ENCODE assay signal across 15 cellular contexts in genomic region chr17:45096926-45097325, GRCh38. TPM values are rescaled to one million over a fixed set of nuclear protein-coding genes. Genes with fewer than 3 reads are reported as not detected.
DNase-seq lines count a peak whose midpoint lies in the region; ATAC-seq and TF ChIP-seq lines count a peak whose summit lies in the region.
"Had no signal": no experiment of that assay in that cellular context is flagged by ENCODE, and none has a peak within 500 bp of the region (broad histone marks: within the 10 kb centered on the region; RNA-seq: fewer than 3 reads in every experiment).

No MANE protein-coding gene starts in this region.

- peaks cover 55% of the 10 kb centered on the region for H3K36me3 Mint-ChIP-seq in activated naive CD8-positive, alpha-beta T cell treated with anti-CD3 and anti-CD28 coated beads, Interleukin-2, amount 50 U/mL, for 24 hours (ENCODE audit: low read depth)

- H3K4me1 ChIP-seq in right cardiac atrium (ENCODE audit: control insufficient read depth, insufficient read depth, low read length) (peaks cover 7% of the 10 kb centered on the region), esophagus muscularis mucosa (peaks cover 44 to 75% (median 69%) of the 10 kb centered on the region in 4 donors), gastrocnemius medialis (peaks cover 42 to 60% of the 10 kb centered on the region in 2 donors)

- DNase-seq in right cardiac atrium = peak in 2 of 3 donors; percentile 29 to 33
- no peak for DNase-seq in Right ventricle myocardium superior
- DNase-seq in esophagus muscularis mucosa (ENCODE audit: extremely low spot score) = no peak
- no peak for DNase-seq in gastrocnemius medialis
- no peak for DNase-seq in mesenteric fat pad (ENCODE audit: low spot score)
- DNase-seq in dedifferentiated amniotic fluid mesenchymal stem cell (ENCODE audit: extremely low spot score) = no peak
- DNase-seq in activated naive CD8-positive, alpha-beta T cell treated with anti-CD3 and anti-CD28 coated beads, Interleukin-2, amount 50 U/mL, for 24 hours = no peak
- DNase-seq: COR-L47, NCI-H187 treated with DMSO at 0.1 percent for 48 hours, NCI-H774, Peyer's patch had no signal

- no peaks in the 10 kb centered on the region for H3K27me3 Mint-ChIP-seq in activated naive CD8-positive, alpha-beta T cell treated with anti-CD3 and anti-CD28 coated beads, Interleukin-2, amount 50 U/mL, for 24 hours

- H3K27ac ChIP-seq in right cardiac atrium (ENCODE audit: low read length) = no peak overlapping the region
- peak overlapping the region; percentile 84 to 91 (median 88) for H3K27ac ChIP-seq in esophagus muscularis mucosa (replicated peaks in 1 of 4)
- peak overlapping the region; percentile 88 to 97 (median 96) for H3K27ac ChIP-seq in gastrocnemius medialis

- H3K9me3 ChIP-seq in right cardiac atrium (ENCODE audit: control insufficient read depth, low read length) = no peaks in the 10 kb centered on the region
- no peaks in the 10 kb centered on the region for H3K9me3 ChIP-seq in esophagus muscularis mucosa
- no peaks in the 10 kb centered on the region for H3K9me3 ChIP-seq in gastrocnemius medialis
- H3K9me3 ChIP-seq: A549, Peyer's patch had no signal

- H3K9me3 Mint-ChIP-seq in activated naive CD8-positive, alpha-beta T cell treated with anti-CD3 and anti-CD28 coated beads, Interleukin-2, amount 50 U/mL, for 24 hours = no peaks in the 10 kb centered on the region
- H3K9me3 Mint-ChIP-seq: CD14-positive monocyte had no signal

- H3K27me3 ChIP-seq in right cardiac atrium (ENCODE audit: control insufficient read depth, insufficient read depth) (no peaks in the 10 kb centered on the region), esophagus muscularis mucosa (no peaks in the 10 kb centered on the region), gastrocnemius medialis (no peaks in the 10 kb centered on the region)
- H3K27me3 ChIP-seq: Peyer's patch had no signal

- ATAC-seq in right cardiac atrium = no peak
- ATAC-seq in Right ventricle myocardium superior (ENCODE audit: poor library complexity) = no peak
- no peak for ATAC-seq in gastrocnemius medialis
- no peak for ATAC-seq in HG03457 (IDR thresholded peaks at IDR 0.05; ENCODE audit: unreplicated experiment)
- no peak for ATAC-seq in activated naive CD8-positive, alpha-beta T cell treated with anti-CD3 and anti-CD28 coated beads, Interleukin-2, amount 50 U/mL, for 24 hours
- ATAC-seq: A549, GM12878 had no signal

- WGBS in right cardiac atrium = 91% methylated on average over 11 of the region's 11 CpGs
- WGBS in esophagus muscularis mucosa = 93% methylated on average over 7 of the region's 11 CpGs

- H3K27ac Mint-ChIP-seq in activated naive CD8-positive, alpha-beta T cell treated with anti-CD3 and anti-CD28 coated beads, Interleukin-2, amount 50 U/mL, for 24 hours = no peak overlapping the region

- no peak overlapping the region for H3K4me3 ChIP-seq in right cardiac atrium (ENCODE audit: low read length)
- no peak overlapping the region for H3K4me3 ChIP-seq in esophagus muscularis mucosa
- no peak overlapping the region for H3K4me3 ChIP-seq in gastrocnemius medialis
- H3K4me3 ChIP-seq: A549, GM12878, Peyer's patch had no signal

- intact Hi-C loops in right cardiac atrium (cut with DNase I) = loop anchor here (5.0 to 10.0 kb wide), 4 partner anchors 35 to 182 kb away; partner anchors contain the start of genes PLCD3 (in 3 of the 4) and GFAP (in 2 of the 4)
- intact Hi-C loops in Right ventricle myocardium superior (cut with DNase I) = loop anchor here (5.0 to 10.0 kb wide), 2 partner anchors 35 to 182 kb away; partner anchors contain the start of genes GFAP and PLCD3
- intact Hi-C loops in esophagus muscularis mucosa (cut with DNase I) = loop anchor here (5.0 kb wide), 3 partner anchors 35 to 75 kb away; partner anchors contain the start of genes DCAKD and PLCD3
- intact Hi-C loops in gastrocnemius medialis (cut with DNase I; ENCODE audit: low total_unique reads) = loop anchor here (2.0 to 5.0 kb wide), 3 partner anchors 14 to 36 kb away; partner anchors contain the start of genes NMT1 and PLCD3

- peaks cover 54 to 97% (median 75%) of the 10 kb centered on the region in 4 donors for H3K36me3 ChIP-seq in esophagus muscularis mucosa
- H3K36me3 ChIP-seq in gastrocnemius medialis = peaks cover 0 to 68% of the 10 kb centered on the region in 2 donors

- TF ChIP-seq POLR2A in esophagus muscularis mucosa (IDR thresholded peaks at IDR 0.05; ENCODE audit: low read depth) (no peak), gastrocnemius medialis (IDR thresholded peaks at IDR 0.05) (no peak)

- no peak for TF ChIP-seq CTCF in esophagus muscularis mucosa (IDR thresholded peaks at IDR 0.05)
- no peak for TF ChIP-seq CTCF in gastrocnemius medialis (IDR thresholded peaks at IDR 0.05 in 4 of 5, conservative IDR thresholded peaks at IDR 0.05 in 1 of 5)

- H3K4me3 Mint-ChIP-seq in activated naive CD8-positive, alpha-beta T cell treated with anti-CD3 and anti-CD28 coated beads, Interleukin-2, amount 50 U/mL, for 24 hours = no peak overlapping the region
- H3K4me3 Mint-ChIP-seq: CD14-positive monocyte had no signal

- no peaks in the 10 kb centered on the region for H3K4me1 Mint-ChIP-seq in activated naive CD8-positive, alpha-beta T cell treated with anti-CD3 and anti-CD28 coated beads, Interleukin-2, amount 50 U/mL, for 24 hours
- H3K4me1 Mint-ChIP-seq: CD14-positive monocyte had no signal

- TF ChIP-seq EP300 in esophagus muscularis mucosa (IDR thresholded peaks at IDR 0.05) = no peak

- in situ Hi-C loops in gastrocnemius medialis (cut with MboI; ENCODE audit: low sequenced_read_pairs in 4 of 4) = loop anchor here in 1 of 4 donors (5.0 kb wide), 1 partner anchor 180 kb away; the partner anchor contains the start of gene GFAP

RNA-seq across cellular contexts. Expression of gene PLCD3, which starts 35.4 kb away (rescaled TPM):
- 100 to 1,000 TPM in 3 of 4 donors, 10 to 100 TPM in 1; 94.2 to 164 (median 138) TPM for total RNA-seq in right cardiac atrium
- polyA plus RNA-seq in right cardiac atrium = 100 TPM
- total RNA-seq in Right ventricle myocardium superior = 201 TPM
- total RNA-seq in esophagus muscularis mucosa = 100 to 1,000 TPM in 2 of 4 donors, 10 to 100 TPM in 2; 49.4 to 154 (median 106) TPM
- total RNA-seq in gastrocnemius medialis = 100 to 1,000 TPM in 1 of 4 donors, 10 to 100 TPM in 3; 38.6 to 186 (median 75.1) TPM
- 64.2 TPM for total RNA-seq in mesenteric fat pad

RNA-seq across cellular contexts. Expression of gene NMT1, which starts 35.8 kb away (rescaled TPM):
- total RNA-seq in right cardiac atrium (100 to 1,000 TPM in 1 of 4 donors, 10 to 100 TPM in 3; 66.3 to 105 (median 72.2) TPM), Right ventricle myocardium superior (84.5 TPM), esophagus muscularis mucosa (10 to 100 TPM; 58.5 to 79.3 (median 65.1) TPM), gastrocnemius medialis (100 to 1,000 TPM in 1 of 4 donors, 10 to 100 TPM in 3; 60.7 to 127 (median 71.5) TPM), mesenteric fat pad (118 TPM)
- polyA plus RNA-seq in right cardiac atrium = 33.4 TPM

RNA-seq across cellular contexts. Expression of gene ACBD4, which starts 38.6 kb away (rescaled TPM):
- total RNA-seq in right cardiac atrium = 10 to 100 TPM; 11.9 to 14.8 (median 12.6) TPM
- 12.0 TPM for polyA plus RNA-seq in right cardiac atrium
- total RNA-seq in Right ventricle myocardium superior = 8.0 TPM
- total RNA-seq in esophagus muscularis mucosa = 10 to 100 TPM; 20.9 to 34.8 (median 23.5) TPM
- 1 to 10 TPM; 2.2 to 3.2 (median 2.5) TPM for total RNA-seq in gastrocnemius medialis
- 10.9 TPM for total RNA-seq in mesenteric fat pad

RNA-seq across cellular contexts. Expression of gene DCAKD, which starts 45.5 kb away (rescaled TPM):
- total RNA-seq in right cardiac atrium (10 to 100 TPM; 36.3 to 40.2 (median 37.2) TPM), Right ventricle myocardium superior (25.3 TPM), esophagus muscularis mucosa (10 to 100 TPM; 50.3 to 68.8 (median 57.9) TPM), gastrocnemius medialis (10 to 100 TPM in 3 of 4 donors, 1 to 10 TPM in 1; 9.8 to 14.4 (median 12.3) TPM), mesenteric fat pad (28.0 TPM)
- 23.6 TPM for polyA plus RNA-seq in right cardiac atrium

RNA-seq across cellular contexts. Expression of gene HEXIM1, which starts 51.3 kb away (rescaled TPM):
- 10 to 100 TPM; 37.1 to 42.6 (median 40.6) TPM for total RNA-seq in right cardiac atrium
- 21.2 TPM for polyA plus RNA-seq in right cardiac atrium
- total RNA-seq in Right ventricle myocardium superior = 31.2 TPM
- 10 to 100 TPM; 32.1 to 58.2 (median 45.3) TPM for total RNA-seq in esophagus muscularis mucosa
- total RNA-seq in gastrocnemius medialis = 10 to 100 TPM; 26.3 to 79.6 (median 36.9) TPM
- total RNA-seq in mesenteric fat pad = 42.1 TPM

Comparison
In these comparisons a context has a peak if more than half of its experiments do, and no peak if none do; other contexts are left out.
1. DNase-seq: peak in right cardiac atrium (2 of 3); none in Right ventricle myocardium superior (single experiment), esophagus muscularis mucosa (single experiment), gastrocnemius medialis (0 of 2), mesenteric fat pad (single experiment), dedifferentiated amniotic fluid mesenchymal stem cell (single experiment) and activated naive CD8-positive, alpha-beta T cell treated with anti-CD3 and anti-CD28 coated beads, Interleukin-2, amount 50 U/mL, for 24 hours (single experiment).